ENCODE assay signal across 2 cellular contexts in genomic region chr6:130346324-130346723, GRCh38. TPM values are rescaled to one million over a fixed set of nuclear protein-coding genes. Genes with fewer than 3 reads are reported as not detected.
"Had no signal": no experiment of that assay in that cellular context is flagged by ENCODE, and none has a peak within 500 bp of the region (broad histone marks: within the 10 kb centered on the region; RNA-seq: fewer than 3 reads in every experiment).

No MANE protein-coding gene starts in this region.

RNA-seq across cellular contexts. Expression of gene TMEM200A, which starts 19.5 kb away (rescaled TPM):
- total RNA-seq: MCF 10A, NCI-H460 had no signal
